Comparison of ENCODE assay signal across 1 cellular context in the genomic region with DNA sequence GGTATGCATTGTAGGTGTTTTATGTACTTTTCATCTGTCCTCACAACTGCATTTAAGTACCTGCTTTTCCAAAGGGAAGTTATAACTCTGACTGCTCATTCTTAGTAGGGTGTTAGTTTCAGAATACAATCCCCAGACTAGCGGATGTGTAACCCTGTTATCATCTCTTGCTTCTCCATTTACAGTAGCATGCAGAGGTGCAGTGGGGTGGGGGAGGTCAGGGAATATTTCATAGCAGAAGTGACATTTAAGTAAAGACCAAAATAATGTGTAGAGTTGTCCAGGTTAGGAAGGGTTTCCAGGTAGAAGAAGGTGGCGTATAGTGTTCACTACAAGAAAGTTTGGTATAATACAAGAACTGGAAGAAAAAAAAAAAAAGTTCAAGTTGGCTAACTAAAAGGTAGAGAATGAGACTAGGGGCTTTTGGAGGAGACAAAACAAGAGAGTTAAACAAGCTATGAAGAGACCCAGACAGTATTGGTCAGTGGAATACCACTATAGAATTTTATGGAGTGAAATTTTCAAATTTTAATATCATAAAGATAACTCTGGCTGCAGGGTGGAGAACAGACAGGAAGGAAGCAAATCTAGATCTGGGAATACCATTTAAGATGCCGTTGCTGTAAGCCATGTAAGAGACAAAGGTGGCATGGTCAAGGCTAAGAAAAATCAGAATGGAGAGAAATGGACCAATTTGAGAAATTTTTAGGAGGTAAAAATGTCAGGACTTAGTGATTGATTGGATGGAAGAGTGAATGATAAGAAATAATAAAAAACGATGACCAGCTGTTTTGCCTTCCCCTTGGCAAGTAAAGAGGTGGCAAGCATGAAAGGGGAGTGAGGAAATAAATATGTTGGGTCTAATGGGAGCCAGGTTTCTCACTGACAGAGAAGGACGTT.
TF ChIP-seq lines count a peak whose summit lies in the region.

No MANE protein-coding gene starts in this region.

TF ChIP-seq in K562, 482 proteins besides CTCF, POLR2A, EP300 and RAD21 (continues in another document):
- TF ChIP-seq NRF1 (conservative IDR thresholded peaks at IDR 0.05 in 1 of 2, IDR thresholded peaks at IDR 0.05 in 1 of 2) (no peak), U2AF2 (optimal IDR thresholded peaks at IDR 0.05; ENCODE audit: low read depth, low read length) (no peak), FUS (optimal IDR thresholded peaks at IDR 0.05; ENCODE audit: low read depth, low read length) (no peak), NONO (IDR thresholded peaks at IDR 0.05; ENCODE audit: low read depth in 2 of 2, low read length in 1 of 2) (no peak), CBFB (CRISPR knock-in tag; IDR thresholded peaks at IDR 0.05) (no peak), CHCHD3 (CRISPR knock-in tag; IDR thresholded peaks at IDR 0.05) (no peak), PHF20 (IDR thresholded peaks at IDR 0.05; ENCODE audit: partially characterized antibody) (no peak), ARHGAP35 (IDR thresholded peaks at IDR 0.05; ENCODE audit: partially characterized antibody) (no peak), ZNF77 (CRISPR knock-in tag; IDR thresholded peaks at IDR 0.05) (no peak), HNRNPLL (IDR thresholded peaks at IDR 0.05; ENCODE audit: low read depth, low read length, poor library complexity, severe bottlenecking) (peak; percentile 63), SETDB1 (IDR thresholded peaks at IDR 0.05; ENCODE audit: low read length) (no peak), TSC22D4 (tag; IDR thresholded peaks at IDR 0.05) (no peak), MTA3 (IDR thresholded peaks at IDR 0.05; ENCODE audit: borderline replicate concordance) (no peak), SMARCA4 (IDR thresholded peaks at IDR 0.05) (peak; percentile 52; the same call in 1 of the 2 replicates), ZNF133 (CRISPR knock-in tag; IDR thresholded peaks at IDR 0.05) (no peak), RBM15 (IDR thresholded peaks at IDR 0.05; ENCODE audit: insufficient read depth, low read length) (no peak), PPARD (CRISPR knock-in tag; IDR thresholded peaks at IDR 0.05) (no peak), CCNT2 (IDR thresholded peaks at IDR 0.05; ENCODE audit: borderline replicate concordance, extremely low read depth, insufficient read length, low read depth, low read length) (no peak), HDAC6 (IDR thresholded peaks at IDR 0.05; ENCODE audit: low read depth, low read length) (no peak), JUND (IDR thresholded peaks at IDR 0.05; ENCODE audit: borderline replicate concordance, low read depth, low read length) (0 out of 2 replicates have a peak, but pooled peaks have one; percentile 45), JUND (tag; IDR thresholded peaks at IDR 0.05; ENCODE audit: borderline replicate concordance, low read depth, low read length) (peak; percentile 10; the same call in 1 of the 3 replicates), SIN3A (IDR thresholded peaks at IDR 0.05; ENCODE audit: borderline replicate concordance in 2 of 2, control insufficient read depth in 1 of 2, low read depth in 2 of 2, low read length in 2 of 2) (no peak), FIP1L1 (IDR thresholded peaks at IDR 0.05; ENCODE audit: low read depth, low read length, poor library complexity, severe bottlenecking) (no peak), DIDO1 (tag; IDR thresholded peaks at IDR 0.05; ENCODE audit: low read depth) (no peak), MYNN (IDR thresholded peaks at IDR 0.05) (peak; percentile 62; the same call in 1 of the 2 replicates), MYNN (CRISPR knock-in tag; IDR thresholded peaks at IDR 0.05) (no peak), MAFG (tag; conservative IDR thresholded peaks at IDR 0.05) (no peak), ZNF41 (CRISPR knock-in tag; conservative IDR thresholded peaks at IDR 0.05) (no peak), PTBP1 (IDR thresholded peaks at IDR 0.05; ENCODE audit: low read depth, low read length) (no peak), KDM1A (IDR thresholded peaks at IDR 0.05) (no peak), TAF9B (IDR thresholded peaks at IDR 0.05; ENCODE audit: partially characterized antibody) (no peak), MECOM (CRISPR knock-in tag; IDR thresholded peaks at IDR 0.05) (no peak)
- TF ChIP-seq, protein P1, sequence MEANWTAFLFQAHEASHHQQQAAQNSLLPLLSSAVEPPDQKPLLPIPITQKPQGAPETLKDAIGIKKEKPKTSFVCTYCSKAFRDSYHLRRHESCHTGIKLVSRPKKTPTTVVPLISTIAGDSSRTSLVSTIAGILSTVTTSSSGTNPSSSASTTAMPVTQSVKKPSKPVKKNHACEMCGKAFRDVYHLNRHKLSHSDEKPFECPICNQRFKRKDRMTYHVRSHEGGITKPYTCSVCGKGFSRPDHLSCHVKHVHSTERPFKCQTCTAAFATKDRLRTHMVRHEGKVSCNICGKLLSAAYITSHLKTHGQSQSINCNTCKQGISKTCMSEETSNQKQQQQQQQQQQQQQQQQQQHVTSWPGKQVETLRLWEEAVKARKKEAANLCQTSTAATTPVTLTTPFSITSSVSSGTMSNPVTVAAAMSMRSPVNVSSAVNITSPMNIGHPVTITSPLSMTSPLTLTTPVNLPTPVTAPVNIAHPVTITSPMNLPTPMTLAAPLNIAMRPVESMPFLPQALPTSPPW (CRISPR knock-in tag; IDR thresholded peaks at IDR 0.05): 0 out of 2 replicates have a peak, but pooled peaks have one; percentile 43
- TF ChIP-seq, protein P2, sequence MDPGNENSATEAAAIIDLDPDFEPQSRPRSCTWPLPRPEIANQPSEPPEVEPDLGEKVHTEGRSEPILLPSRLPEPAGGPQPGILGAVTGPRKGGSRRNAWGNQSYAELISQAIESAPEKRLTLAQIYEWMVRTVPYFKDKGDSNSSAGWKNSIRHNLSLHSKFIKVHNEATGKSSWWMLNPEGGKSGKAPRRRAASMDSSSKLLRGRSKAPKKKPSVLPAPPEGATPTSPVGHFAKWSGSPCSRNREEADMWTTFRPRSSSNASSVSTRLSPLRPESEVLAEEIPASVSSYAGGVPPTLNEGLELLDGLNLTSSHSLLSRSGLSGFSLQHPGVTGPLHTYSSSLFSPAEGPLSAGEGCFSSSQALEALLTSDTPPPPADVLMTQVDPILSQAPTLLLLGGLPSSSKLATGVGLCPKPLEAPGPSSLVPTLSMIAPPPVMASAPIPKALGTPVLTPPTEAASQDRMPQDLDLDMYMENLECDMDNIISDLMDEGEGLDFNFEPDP (CRISPR knock-in tag; IDR thresholded peaks at IDR 0.05): no peak
- TF ChIP-seq, protein P3, sequence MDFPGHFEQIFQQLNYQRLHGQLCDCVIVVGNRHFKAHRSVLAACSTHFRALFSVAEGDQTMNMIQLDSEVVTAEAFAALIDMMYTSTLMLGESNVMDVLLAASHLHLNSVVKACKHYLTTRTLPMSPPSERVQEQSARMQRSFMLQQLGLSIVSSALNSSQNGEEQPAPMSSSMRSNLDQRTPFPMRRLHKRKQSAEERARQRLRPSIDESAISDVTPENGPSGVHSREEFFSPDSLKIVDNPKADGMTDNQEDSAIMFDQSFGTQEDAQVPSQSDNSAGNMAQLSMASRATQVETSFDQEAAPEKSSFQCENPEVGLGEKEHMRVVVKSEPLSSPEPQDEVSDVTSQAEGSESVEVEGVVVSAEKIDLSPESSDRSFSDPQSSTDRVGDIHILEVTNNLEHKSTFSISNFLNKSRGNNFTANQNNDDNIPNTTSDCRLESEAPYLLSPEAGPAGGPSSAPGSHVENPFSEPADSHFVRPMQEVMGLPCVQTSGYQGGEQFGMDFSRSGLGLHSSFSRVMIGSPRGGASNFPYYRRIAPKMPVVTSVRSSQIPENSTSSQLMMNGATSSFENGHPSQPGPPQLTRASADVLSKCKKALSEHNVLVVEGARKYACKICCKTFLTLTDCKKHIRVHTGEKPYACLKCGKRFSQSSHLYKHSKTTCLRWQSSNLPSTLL (IDR thresholded peaks at IDR 0.05): no peak
- TF ChIP-seq, protein P4, sequence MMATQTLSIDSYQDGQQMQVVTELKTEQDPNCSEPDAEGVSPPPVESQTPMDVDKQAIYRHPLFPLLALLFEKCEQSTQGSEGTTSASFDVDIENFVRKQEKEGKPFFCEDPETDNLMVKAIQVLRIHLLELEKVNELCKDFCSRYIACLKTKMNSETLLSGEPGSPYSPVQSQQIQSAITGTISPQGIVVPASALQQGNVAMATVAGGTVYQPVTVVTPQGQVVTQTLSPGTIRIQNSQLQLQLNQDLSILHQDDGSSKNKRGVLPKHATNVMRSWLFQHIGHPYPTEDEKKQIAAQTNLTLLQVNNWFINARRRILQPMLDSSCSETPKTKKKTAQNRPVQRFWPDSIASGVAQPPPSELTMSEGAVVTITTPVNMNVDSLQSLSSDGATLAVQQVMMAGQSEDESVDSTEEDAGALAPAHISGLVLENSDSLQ (IDR thresholded peaks at IDR 0.05): peak; percentile 61
- TF ChIP-seq, protein P5, sequence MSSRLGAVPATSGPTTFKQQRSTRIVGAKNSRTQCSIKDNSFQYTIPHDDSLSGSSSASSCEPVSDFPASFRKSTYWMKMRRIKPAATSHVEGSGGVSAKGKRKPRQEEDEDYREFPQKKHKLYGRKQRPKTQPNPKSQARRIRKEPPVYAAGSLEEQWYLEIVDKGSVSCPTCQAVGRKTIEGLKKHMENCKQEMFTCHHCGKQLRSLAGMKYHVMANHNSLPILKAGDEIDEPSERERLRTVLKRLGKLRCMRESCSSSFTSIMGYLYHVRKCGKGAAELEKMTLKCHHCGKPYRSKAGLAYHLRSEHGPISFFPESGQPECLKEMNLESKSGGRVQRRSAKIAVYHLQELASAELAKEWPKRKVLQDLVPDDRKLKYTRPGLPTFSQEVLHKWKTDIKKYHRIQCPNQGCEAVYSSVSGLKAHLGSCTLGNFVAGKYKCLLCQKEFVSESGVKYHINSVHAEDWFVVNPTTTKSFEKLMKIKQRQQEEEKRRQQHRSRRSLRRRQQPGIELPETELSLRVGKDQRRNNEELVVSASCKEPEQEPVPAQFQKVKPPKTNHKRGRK (tag; IDR thresholded peaks at IDR 0.05): peak; percentile 98
- TF ChIP-seq, protein P6, sequence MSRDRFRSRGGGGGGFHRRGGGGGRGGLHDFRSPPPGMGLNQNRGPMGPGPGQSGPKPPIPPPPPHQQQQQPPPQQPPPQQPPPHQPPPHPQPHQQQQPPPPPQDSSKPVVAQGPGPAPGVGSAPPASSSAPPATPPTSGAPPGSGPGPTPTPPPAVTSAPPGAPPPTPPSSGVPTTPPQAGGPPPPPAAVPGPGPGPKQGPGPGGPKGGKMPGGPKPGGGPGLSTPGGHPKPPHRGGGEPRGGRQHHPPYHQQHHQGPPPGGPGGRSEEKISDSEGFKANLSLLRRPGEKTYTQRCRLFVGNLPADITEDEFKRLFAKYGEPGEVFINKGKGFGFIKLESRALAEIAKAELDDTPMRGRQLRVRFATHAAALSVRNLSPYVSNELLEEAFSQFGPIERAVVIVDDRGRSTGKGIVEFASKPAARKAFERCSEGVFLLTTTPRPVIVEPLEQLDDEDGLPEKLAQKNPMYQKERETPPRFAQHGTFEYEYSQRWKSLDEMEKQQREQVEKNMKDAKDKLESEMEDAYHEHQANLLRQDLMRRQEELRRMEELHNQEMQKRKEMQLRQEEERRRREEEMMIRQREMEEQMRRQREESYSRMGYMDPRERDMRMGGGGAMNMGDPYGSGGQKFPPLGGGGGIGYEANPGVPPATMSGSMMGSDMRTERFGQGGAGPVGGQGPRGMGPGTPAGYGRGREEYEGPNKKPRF (IDR thresholded peaks at IDR 0.05; ENCODE audit: low read depth, low read length): no peak
- TF ChIP-seq, protein P7, sequence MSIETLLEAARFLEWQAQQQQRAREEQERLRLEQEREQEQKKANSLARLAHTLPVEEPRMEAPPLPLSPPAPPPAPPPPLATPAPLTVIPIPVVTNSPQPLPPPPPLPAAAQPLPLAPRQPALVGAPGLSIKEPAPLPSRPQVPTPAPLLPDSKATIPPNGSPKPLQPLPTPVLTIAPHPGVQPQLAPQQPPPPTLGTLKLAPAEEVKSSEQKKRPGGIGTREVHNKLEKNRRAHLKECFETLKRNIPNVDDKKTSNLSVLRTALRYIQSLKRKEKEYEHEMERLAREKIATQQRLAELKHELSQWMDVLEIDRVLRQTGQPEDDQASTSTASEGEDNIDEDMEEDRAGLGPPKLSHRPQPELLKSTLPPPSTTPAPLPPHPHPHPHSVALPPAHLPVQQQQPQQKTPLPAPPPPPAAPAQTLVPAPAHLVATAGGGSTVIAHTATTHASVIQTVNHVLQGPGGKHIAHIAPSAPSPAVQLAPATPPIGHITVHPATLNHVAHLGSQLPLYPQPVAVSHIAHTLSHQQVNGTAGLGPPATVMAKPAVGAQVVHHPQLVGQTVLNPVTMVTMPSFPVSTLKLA (conservative IDR thresholded peaks at IDR 0.05): 0 out of 4 replicates have a peak, but pooled peaks of 1 of the 2 experiments have one; percentile 1
- TF ChIP-seq, protein P8, sequence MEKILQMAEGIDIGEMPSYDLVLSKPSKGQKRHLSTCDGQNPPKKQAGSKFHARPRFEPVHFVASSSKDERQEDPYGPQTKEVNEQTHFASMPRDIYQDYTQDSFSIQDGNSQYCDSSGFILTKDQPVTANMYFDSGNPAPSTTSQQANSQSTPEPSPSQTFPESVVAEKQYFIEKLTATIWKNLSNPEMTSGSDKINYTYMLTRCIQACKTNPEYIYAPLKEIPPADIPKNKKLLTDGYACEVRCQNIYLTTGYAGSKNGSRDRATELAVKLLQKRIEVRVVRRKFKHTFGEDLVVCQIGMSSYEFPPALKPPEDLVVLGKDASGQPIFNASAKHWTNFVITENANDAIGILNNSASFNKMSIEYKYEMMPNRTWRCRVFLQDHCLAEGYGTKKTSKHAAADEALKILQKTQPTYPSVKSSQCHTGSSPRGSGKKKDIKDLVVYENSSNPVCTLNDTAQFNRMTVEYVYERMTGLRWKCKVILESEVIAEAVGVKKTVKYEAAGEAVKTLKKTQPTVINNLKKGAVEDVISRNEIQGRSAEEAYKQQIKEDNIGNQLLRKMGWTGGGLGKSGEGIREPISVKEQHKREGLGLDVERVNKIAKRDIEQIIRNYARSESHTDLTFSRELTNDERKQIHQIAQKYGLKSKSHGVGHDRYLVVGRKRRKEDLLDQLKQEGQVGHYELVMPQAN (IDR thresholded peaks at IDR 0.05; ENCODE audit: borderline replicate concordance): no peak
- TF ChIP-seq, protein P9, sequence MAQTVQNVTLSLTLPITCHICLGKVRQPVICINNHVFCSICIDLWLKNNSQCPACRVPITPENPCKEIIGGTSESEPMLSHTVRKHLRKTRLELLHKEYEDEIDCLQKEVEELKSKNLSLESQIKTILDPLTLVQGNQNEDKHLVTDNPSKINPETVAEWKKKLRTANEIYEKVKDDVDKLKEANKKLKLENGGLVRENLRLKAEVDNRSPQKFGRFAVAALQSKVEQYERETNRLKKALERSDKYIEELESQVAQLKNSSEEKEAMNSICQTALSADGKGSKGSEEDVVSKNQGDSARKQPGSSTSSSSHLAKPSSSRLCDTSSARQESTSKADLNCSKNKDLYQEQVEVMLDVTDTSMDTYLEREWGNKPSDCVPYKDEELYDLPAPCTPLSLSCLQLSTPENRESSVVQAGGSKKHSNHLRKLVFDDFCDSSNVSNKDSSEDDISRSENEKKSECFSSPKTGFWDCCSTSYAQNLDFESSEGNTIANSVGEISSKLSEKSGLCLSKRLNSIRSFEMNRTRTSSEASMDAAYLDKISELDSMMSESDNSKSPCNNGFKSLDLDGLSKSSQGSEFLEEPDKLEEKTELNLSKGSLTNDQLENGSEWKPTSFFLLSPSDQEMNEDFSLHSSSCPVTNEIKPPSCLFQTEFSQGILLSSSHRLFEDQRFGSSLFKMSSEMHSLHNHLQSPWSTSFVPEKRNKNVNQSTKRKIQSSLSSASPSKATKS (CRISPR knock-in tag; IDR thresholded peaks at IDR 0.05): no peak
